1 cellular context compared by ENCODE assay signal in the genomic region with DNA sequence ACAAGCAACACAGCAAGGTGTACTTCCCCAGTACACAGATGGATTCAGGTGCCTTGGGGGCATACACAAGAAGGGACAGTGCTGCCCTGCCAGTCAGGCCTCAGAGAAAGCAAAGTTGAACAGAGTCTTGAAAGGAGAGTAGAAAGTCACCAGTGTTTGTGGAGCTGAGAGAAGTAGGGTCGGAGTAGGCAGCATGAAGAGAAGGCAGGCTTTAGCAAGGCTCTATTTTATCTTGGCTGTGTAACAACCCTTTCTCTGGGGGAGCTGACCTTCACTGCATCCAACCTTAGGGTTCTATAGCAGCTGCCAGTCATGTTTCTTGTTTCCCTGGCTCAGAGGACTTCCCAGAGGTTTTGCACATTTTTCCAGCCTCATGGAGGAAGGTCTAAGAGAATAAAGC.
TF ChIP-seq lines count a peak whose summit lies in the region.

No MANE protein-coding gene starts in this region.

TF ChIP-seq in endothelial cell of umbilical vein, 7 proteins besides CTCF, POLR2A, EP300 and RAD21:
- TF ChIP-seq MYC (IDR thresholded peaks at IDR 0.05; ENCODE audit: low read depth, low read length): no peak
- no peak for TF ChIP-seq EZH2 (IDR thresholded peaks at IDR 0.05; ENCODE audit: borderline replicate concordance, low read depth, low read length, severe bottlenecking)
- no peak for TF ChIP-seq GATA2 (IDR thresholded peaks at IDR 0.05; ENCODE audit: insufficient read depth, insufficient read length, low read depth, low read length)
- TF ChIP-seq POLR2AphosphoS5 (IDR thresholded peaks at IDR 0.05; ENCODE audit: insufficient read depth, low read depth, low read length): no peak
- TF ChIP-seq JUN (IDR thresholded peaks at IDR 0.05; ENCODE audit: borderline replicate concordance, insufficient read depth, insufficient read length, low read depth): no peak
- no peak for TF ChIP-seq FOS (IDR thresholded peaks at IDR 0.05; ENCODE audit: borderline replicate concordance, insufficient read depth, low read length)
- TF ChIP-seq, protein P1, sequence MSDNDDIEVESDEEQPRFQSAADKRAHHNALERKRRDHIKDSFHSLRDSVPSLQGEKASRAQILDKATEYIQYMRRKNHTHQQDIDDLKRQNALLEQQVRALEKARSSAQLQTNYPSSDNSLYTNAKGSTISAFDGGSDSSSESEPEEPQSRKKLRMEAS (IDR thresholded peaks at IDR 0.05; ENCODE audit: insufficient read depth, insufficient read length): no peak
